Comparison of ENCODE assay signal across 18 cellular contexts in genomic region chr6:41702771-41703494, GRCh38. TPM values are rescaled to one million over a fixed set of nuclear protein-coding genes. Genes with fewer than 3 reads are reported as not detected.
DNase-seq lines count a peak whose midpoint lies in the region; ATAC-seq, FAIRE-seq and TF ChIP-seq lines count a peak whose summit lies in the region.
"Had no signal": no experiment of that assay in that cellular context is flagged by ENCODE, and none has a peak within 500 bp of the region (broad histone marks: within the 10 kb centered on the region; RNA-seq: fewer than 3 reads in every experiment).

No MANE protein-coding gene starts in this region.

- no peak overlapping the region for H2BK120ac ChIP-seq in mesenchymal stem cell (ENCODE audit: low read depth, low read length)

- TF ChIP-seq RAD21 in GM12878 (IDR thresholded peaks at IDR 0.05; ENCODE audit: insufficient read depth, low read depth, low read length) = no peak

- H2AFZ ChIP-seq in GM12878 (ENCODE audit: control insufficient read depth, low read depth, low read length) (no peak overlapping the region), mesenchymal stem cell (ENCODE audit: low read depth, low read length) (no peak overlapping the region), PC-9 (no peak overlapping the region)

- RAD21 ChIA-PET in GM12878 (lab: Charles Lee; ENCODE audit: unreplicated experiment) = no interaction called here

- CTCF ChIA-PET in GM12878 (lab: Yijun Ruan, JAX) = interaction anchor here (1.1 to 4.6 kb wide), 3 partner anchors 19 to 46 kb away, joined by 3 to 46 read pairs (median 3); no protein-coding TSS in a partner anchor
- CTCF ChIA-PET in PC-9 (lab: Charles Lee) = no interaction called here

- H2BK12ac ChIP-seq in mesenchymal stem cell (ENCODE audit: low read length in 2 of 2) = no peak overlapping the region

- H3K4me1 ChIP-seq in GM12878 (ENCODE audit: control insufficient read depth, insufficient read depth, low read length) = peaks cover 56% of the 10 kb centered on the region
- peaks cover 80% of the 10 kb centered on the region for H3K4me1 ChIP-seq in mesenchymal stem cell (ENCODE audit: control insufficient read depth, insufficient read depth, low read depth, low read length)
- peaks cover 11% of the 10 kb centered on the region for H3K4me1 ChIP-seq in PC-9 (replicated peaks; ENCODE audit: insufficient read depth)

- 75% methylated on average over 14 of the region's 14 CpGs for WGBS in GM12878 (ENCODE audit: insufficient coverage, insufficient replicate concordance, low lambda C conversion rate, missing lambda C conversion rate)
- 79% methylated on average over 14 of the region's 14 CpGs for WGBS in mesenchymal stem cell

- H3K4me2 ChIP-seq in GM12878 (ENCODE audit: control insufficient read depth, insufficient read depth) (peak overlapping the region; percentile 99), mesenchymal stem cell (ENCODE audit: low read length, poor library complexity, severe bottlenecking) (no peak overlapping the region), PC-9 (no peak overlapping the region)

- DNase-seq in Right ventricle myocardium superior = peak; percentile 38
- no peak for DNase-seq in left cardiac atrium
- DNase-seq in GM12878 (ENCODE audit: low read depth, low spot score) = no peak
- no peak for DNase-seq in mesenchymal stem cell
- DNase-seq in superior temporal gyrus (ENCODE audit: extremely low spot score) = peak; percentile 18
- no peak for DNase-seq in activated T-cell treated with anti-CD3 and anti-CD28 coated beads, Interleukin-2, amount 50 U/mL, for 1 hour
- DNase-seq in activated naive CD8-positive, alpha-beta T cell treated with anti-CD3 and anti-CD28 coated beads, Interleukin-2, amount 50 U/mL, for 24 hours = no peak
- DNase-seq in PC-9 = no peak
- DNase-seq: CD4-positive, CD25-positive, alpha-beta regulatory T cell; DMS53; NCI-H146; NCI-H345 had no signal

- no peaks in the 10 kb centered on the region for H3K9me2 ChIP-seq in PC-9 (ENCODE audit: insufficient read depth)

- peaks cover 38% of the 10 kb centered on the region for H3K4me1 Mint-ChIP-seq in activated naive CD8-positive, alpha-beta T cell treated with anti-CD3 and anti-CD28 coated beads, Interleukin-2, amount 50 U/mL, for 24 hours

- SMC1A ChIA-PET in GM12878 (lab: Charles Lee; ENCODE audit: uncharacterized antibody, unreplicated experiment) = interaction anchor here (0.7 to 2.9 kb wide), 4 partner anchors 8 to 337 kb away, joined by 3 to 9 read pairs (median 3); no protein-coding TSS in a partner anchor

- H2AK5ac ChIP-seq in mesenchymal stem cell (ENCODE audit: low read length, severe bottlenecking) = peak overlapping the region; percentile 72

- no peak for TF ChIP-seq EP300 in GM12878 (IDR thresholded peaks at IDR 0.05; ENCODE audit: borderline replicate concordance in 1 of 2, control insufficient read depth in 1 of 2, low read depth in 2 of 2, low read length in 2 of 2)

- H2BK15ac ChIP-seq in mesenchymal stem cell (ENCODE audit: low read depth, poor library complexity, severe bottlenecking) = no peak overlapping the region

- ATAC-seq in Right ventricle myocardium superior (ENCODE audit: poor library complexity) = no peak
- no peak for ATAC-seq in left cardiac atrium
- no peak for ATAC-seq in GM12878
- ATAC-seq in activated naive CD8-positive, alpha-beta T cell treated with anti-CD3 and anti-CD28 coated beads, Interleukin-2, amount 50 U/mL, for 24 hours = no peak
- ATAC-seq: K562, Right ventricle myocardium inferior had no signal

- TF ChIP-seq CTCF in GM12878 (IDR thresholded peaks at IDR 0.05 in 2 of 3, conservative IDR thresholded peaks at IDR 0.05 in 1 of 3; ENCODE audit: control insufficient read depth in 2 of 3, extremely low read depth in 1 of 3, insufficient read depth in 1 of 3, low read depth in 3 of 3, low read length in 3 of 3) (no peak), PC-9 (conservative IDR thresholded peaks at IDR 0.05) (no peak)

- no peaks in the 10 kb centered on the region for H3K36me3 Mint-ChIP-seq in activated naive CD8-positive, alpha-beta T cell treated with anti-CD3 and anti-CD28 coated beads, Interleukin-2, amount 50 U/mL, for 24 hours (ENCODE audit: low read depth)
- H3K36me3 Mint-ChIP-seq: CD4-positive, CD25-positive, alpha-beta regulatory T cell had no signal

- H3K27me3 ChIP-seq in GM12878 (replicated peaks in 1 of 2; ENCODE audit: control insufficient read depth in 2 of 2, insufficient read depth in 2 of 2, low read length in 1 of 2) (no peaks in the 10 kb centered on the region), mesenchymal stem cell (ENCODE audit: control insufficient read depth in 1 of 2, insufficient read depth in 1 of 2, low read length in 2 of 2) (no peaks in the 10 kb centered on the region), PC-9 (ENCODE audit: insufficient read depth, low read depth) (no peaks in the 10 kb centered on the region)

- no peak overlapping the region; the same call in 1 of the 2 replicates for H3K9ac ChIP-seq in GM12878 (ENCODE audit: control insufficient read depth, insufficient read depth, low read length)
- H3K9ac ChIP-seq in mesenchymal stem cell (ENCODE audit: low read length) = no peak overlapping the region

- no peak overlapping the region for H4K8ac ChIP-seq in mesenchymal stem cell (ENCODE audit: low read length)

- H3K9me3 ChIP-seq in GM12878 (replicated peaks; ENCODE audit: control insufficient read depth, insufficient read depth, low read length) (no peaks in the 10 kb centered on the region), mesenchymal stem cell (ENCODE audit: control insufficient read depth, low read length) (no peaks in the 10 kb centered on the region), PC-9 (ENCODE audit: insufficient read depth, low read depth) (no peaks in the 10 kb centered on the region)

- H3K27ac ChIP-seq in GM12878 (ENCODE audit: control insufficient read depth, insufficient read depth) (no peak overlapping the region; the same call in 1 of the 2 replicates), mesenchymal stem cell (ENCODE audit: low read length, poor library complexity, severe bottlenecking) (no peak overlapping the region), PC-9 (no peak overlapping the region)
- H3K27ac ChIP-seq: HL-60 had no signal

- no peaks in the 10 kb centered on the region for H3K9me3 Mint-ChIP-seq in activated naive CD8-positive, alpha-beta T cell treated with anti-CD3 and anti-CD28 coated beads, Interleukin-2, amount 50 U/mL, for 24 hours
- H3K9me3 Mint-ChIP-seq: CD4-positive, CD25-positive, alpha-beta regulatory T cell had no signal

- no peak overlapping the region for H3K27ac Mint-ChIP-seq in activated naive CD8-positive, alpha-beta T cell treated with anti-CD3 and anti-CD28 coated beads, Interleukin-2, amount 50 U/mL, for 24 hours

- intact Hi-C loops in Right ventricle myocardium superior (cut with DNase I) = no loop called here
- intact Hi-C loops in left cardiac atrium (cut with DNase I) = loop anchor here in 1 of 2 donors (10.0 kb wide), 1 partner anchor 72 kb away; the partner anchor contains the start of gene FRS3
- intact Hi-C loops in GM12878 (cut with micrococcal nuclease; ENCODE audit: unreplicated experiment) = loop anchor here (10.0 kb wide), 1 partner anchor 342 kb away; no protein-coding TSS in a partner anchor
- intact Hi-C loops in PC-9 (cut with micrococcal nuclease; ENCODE audit: unreplicated experiment) = no loop called here

- H3F3A ChIP-seq in PC-9 (ENCODE audit: insufficient read depth, low read depth) = peaks cover 9% of the 10 kb centered on the region

- H3K36me3 ChIP-seq in GM12878 (ENCODE audit: control insufficient read depth in 2 of 2, insufficient read depth in 2 of 2, low read length in 1 of 2) (peaks cover 18 to 33% of the 10 kb centered on the region in 2 experiments), mesenchymal stem cell (ENCODE audit: control insufficient read depth in 1 of 2, insufficient read depth in 2 of 2, low read depth in 1 of 2, low read length in 2 of 2) (peaks cover 0 to 24% of the 10 kb centered on the region in 2 experiments), PC-9 (ENCODE audit: low read depth) (no peaks in the 10 kb centered on the region)

- no peak overlapping the region for H3K4me3 Mint-ChIP-seq in activated naive CD8-positive, alpha-beta T cell treated with anti-CD3 and anti-CD28 coated beads, Interleukin-2, amount 50 U/mL, for 24 hours
- H3K4me3 Mint-ChIP-seq: CD4-positive, CD25-positive, alpha-beta regulatory T cell had no signal

- POLR2A ChIA-PET in GM12878 (lab: Charles Lee) = interaction anchor here (0.9 kb wide), 1 partner anchor 32 kb away, joined by 3 read pairs; no protein-coding TSS in a partner anchor
- POLR2A ChIA-PET in PC-9 (lab: Charles Lee; ENCODE audit: unreplicated experiment) = no interaction called here

- H3K79me2 ChIP-seq in GM12878 (ENCODE audit: control insufficient read depth, insufficient read depth, low read length) = peaks cover 92% of the 10 kb centered on the region
- no peaks in the 10 kb centered on the region for H3K79me2 ChIP-seq in PC-9 (ENCODE audit: low read depth)

- H2BK5ac ChIP-seq in mesenchymal stem cell (ENCODE audit: low read depth, low read length, poor library complexity, severe bottlenecking) = no peak overlapping the region

- H3K4me3 ChIP-seq in GM12878 (peak overlapping the region; percentile 85; the same call in 1 of the 2 replicates), mesenchymal stem cell (ENCODE audit: insufficient read depth in 1 of 2, low read depth in 1 of 2, low read length in 2 of 2) (no peak overlapping the region), PC-9 (no peak overlapping the region)
- H3K4me3 ChIP-seq: K562 had no signal

- no peak overlapping the region for H4K91ac ChIP-seq in mesenchymal stem cell (ENCODE audit: low read length)

- H3K4ac ChIP-seq in mesenchymal stem cell (ENCODE audit: low read depth in 1 of 2, low read length in 2 of 2) = no peak overlapping the region

- peaks cover 39% of the 10 kb centered on the region for H3K79me1 ChIP-seq in mesenchymal stem cell (replicated peaks; ENCODE audit: low read length, poor library complexity, severe bottlenecking)

- H3K18ac ChIP-seq in mesenchymal stem cell (ENCODE audit: low read depth in 1 of 2, low read length in 2 of 2) = no peak overlapping the region

- H3K27me3 Mint-ChIP-seq in activated naive CD8-positive, alpha-beta T cell treated with anti-CD3 and anti-CD28 coated beads, Interleukin-2, amount 50 U/mL, for 24 hours = no peaks in the 10 kb centered on the region
- H3K27me3 Mint-ChIP-seq: CD4-positive, CD25-positive, alpha-beta regulatory T cell had no signal

- FAIRE-seq in GM12878 (lab: Jason Lieb, UNC) = no peak
- FAIRE-seq: A204.1, G401.6, GM12892 had no signal

- no peak overlapping the region for H3K23ac ChIP-seq in mesenchymal stem cell (ENCODE audit: low read length in 2 of 2)

- no peak for TF ChIP-seq POLR2A in GM12878 (IDR thresholded peaks at IDR 0.05; ENCODE audit: low read depth, low read length)

- no peak overlapping the region for H3K14ac ChIP-seq in mesenchymal stem cell (ENCODE audit: low read length in 2 of 2)

- no TSS peak for BruUV-seq in GM12878 (replicated peaks; lab: Mats Ljungman, UMichigan)
- no TSS peak for BruUV-seq in PC-9 (replicated peaks; lab: Mats Ljungman, UMichigan)

- in situ Hi-C loops in GM12878 (cut with MboI) = no loop called here

- H4K20me1 ChIP-seq in GM12878 (ENCODE audit: control insufficient read depth, insufficient read depth) = no peaks in the 10 kb centered on the region; the same call in 1 of the 2 replicates
- no peaks in the 10 kb centered on the region for H4K20me1 ChIP-seq in PC-9 (ENCODE audit: insufficient read depth)

RNA-seq across cellular contexts. Expression of gene TFEB, which starts 32.5 kb away (rescaled TPM):
- total RNA-seq in Right ventricle myocardium superior = 40.7 TPM
- total RNA-seq in left cardiac atrium = 10 to 100 TPM; 33.3 to 34.6 TPM
- 91.8 and 108 TPM in 2 replicates for total RNA-seq in GM12878 (2013; cell fraction: nucleolus; rRNA removed)
- total RNA-seq in GM12878 (2014; rRNA removed) = 95.7 and 97.9 TPM in 2 replicates
- 30.7 and 31.4 TPM in 2 replicates for total RNA-seq in GM12878 (2014; rRNA removed; fragmentation: Illumina TruSeq; extraction: Trizol)
- total RNA-seq in GM12878 (2021) = 97.7 and 108 TPM in 2 replicates
- 42.6 TPM for polyA plus RNA-seq in GM12878 (2011; ENCODE audit: low read depth)
- polyA plus RNA-seq in GM12878 (2011; rRNA removed) = 22.8 and 62.1 TPM in 2 replicates
- polyA plus RNA-seq in GM12878 (2011; cell fraction: cytosol; rRNA removed) = 56.5 and 88.1 TPM in 2 replicates
- polyA plus RNA-seq in GM12878 (2011; cell fraction: nucleus; rRNA removed) = 83.6 and 85.7 TPM in 2 replicates
- 59.0 and 84.4 TPM in 2 replicates for polyA plus RNA-seq in GM12878 (2012)
- polyA plus RNA-seq in GM12878 (2014; fragmentation: Illumina TruSeq; extraction: Trizol) = 6.6 and 22.4 TPM in 2 replicates
- 1 to 10 TPM in 1 of 2 experiments, under 1 TPM in 1; 0.84 to 2.6 TPM for polyA plus RNA-seq in GM12878 (2014; fragmentation: Nextera tagmentation; extraction: Ambion mirVana)
- 107 and 133 TPM in 2 replicates for polyA plus RNA-seq in GM12878 (2014; rRNA removed)
- 10 to 100 TPM; 59.4 to 64.3 TPM for polyA plus RNA-seq in GM12878 (2016; fragmentation: Nextera tagmentation; extraction: Ambion mirVana)
- polyA minus RNA-seq in GM12878 (2011; rRNA and poly(A)+ RNA removed) = 46.4 and 70.0 TPM in 2 replicates
- 35.4 and 37.4 TPM in 2 replicates for polyA minus RNA-seq in GM12878 (2011; cell fraction: cytosol; rRNA and poly(A)+ RNA removed)
- 29.1 and 40.5 TPM in 2 replicates for polyA minus RNA-seq in GM12878 (2011; cell fraction: nucleus; rRNA and poly(A)+ RNA removed)
- 7.4 TPM for polyA plus RNA-seq in mesenchymal stem cell (2013, experiment 1 of 2)
- 7.9 TPM for polyA plus RNA-seq in mesenchymal stem cell (2013, experiment 2 of 2)
- 7.3 and 8.6 TPM in 2 replicates for total RNA-seq in PC-9 (2021)

RNA-seq across cellular contexts. Expression of gene PGC, which starts 44.3 kb away (rescaled TPM):
- total RNA-seq in Right ventricle myocardium superior = not detected
- not detected for total RNA-seq in left cardiac atrium
- not detected in 2 replicates for total RNA-seq in GM12878 (2013; cell fraction: nucleolus; rRNA removed)
- not detected in 2 replicates for total RNA-seq in GM12878 (2014; rRNA removed)
- not detected in 2 replicates for total RNA-seq in GM12878 (2014; rRNA removed; fragmentation: Illumina TruSeq; extraction: Trizol)
- 0.26 and 1.2 TPM in 2 replicates for total RNA-seq in GM12878 (2021)
- polyA plus RNA-seq in GM12878 (2011; ENCODE audit: low read depth) = not detected
- not detected in 2 replicates for polyA plus RNA-seq in GM12878 (2011; rRNA removed)
- polyA plus RNA-seq in GM12878 (2011; cell fraction: cytosol; rRNA removed) = not detected in 2 replicates
- not detected in 2 replicates for polyA plus RNA-seq in GM12878 (2011; cell fraction: nucleus; rRNA removed)
- not detected in 2 replicates for polyA plus RNA-seq in GM12878 (2012)
- polyA plus RNA-seq in GM12878 (2014; fragmentation: Illumina TruSeq; extraction: Trizol) = not detected in 2 replicates
- polyA plus RNA-seq in GM12878 (2014; fragmentation: Nextera tagmentation; extraction: Ambion mirVana) = not detected
- not detected in 2 replicates for polyA plus RNA-seq in GM12878 (2014; rRNA removed)
- polyA plus RNA-seq in GM12878 (2016; fragmentation: Nextera tagmentation; extraction: Ambion mirVana) = not detected
- polyA minus RNA-seq in GM12878 (2011; rRNA and poly(A)+ RNA removed) = not detected in 2 replicates
- not detected in 2 replicates for polyA minus RNA-seq in GM12878 (2011; cell fraction: cytosol; rRNA and poly(A)+ RNA removed)
- not detected in 2 replicates for polyA minus RNA-seq in GM12878 (2011; cell fraction: nucleus; rRNA and poly(A)+ RNA removed)
- polyA plus RNA-seq in mesenchymal stem cell (2013, experiment 1 of 2) = not detected
- not detected for polyA plus RNA-seq in mesenchymal stem cell (2013, experiment 2 of 2)
- total RNA-seq in PC-9 (2021) = not detected in 2 replicates
- total RNA-seq: CD4-positive, CD25-positive, alpha-beta regulatory T cell; Right ventricle myocardium inferior had no signal
- polyA plus RNA-seq: CD4-positive, CD25-positive, alpha-beta regulatory T cell had no signal

Comparison
In these comparisons a context has a peak if more than half of its experiments do, and no peak if none do; other contexts are left out.
1. DNase-seq: peak in Right ventricle myocardium superior (single experiment) and superior temporal gyrus (single experiment); none in left cardiac atrium (single experiment), GM12878 (single experiment), mesenchymal stem cell (single experiment), activated T-cell treated with anti-CD3 and anti-CD28 coated beads, Interleukin-2, amount 50 U/mL, for 1 hour (single experiment), activated naive CD8-positive, alpha-beta T cell treated with anti-CD3 and anti-CD28 coated beads, Interleukin-2, amount 50 U/mL, for 24 hours (single experiment) and PC-9 (0 of 2).